In the genomic region with DNA sequence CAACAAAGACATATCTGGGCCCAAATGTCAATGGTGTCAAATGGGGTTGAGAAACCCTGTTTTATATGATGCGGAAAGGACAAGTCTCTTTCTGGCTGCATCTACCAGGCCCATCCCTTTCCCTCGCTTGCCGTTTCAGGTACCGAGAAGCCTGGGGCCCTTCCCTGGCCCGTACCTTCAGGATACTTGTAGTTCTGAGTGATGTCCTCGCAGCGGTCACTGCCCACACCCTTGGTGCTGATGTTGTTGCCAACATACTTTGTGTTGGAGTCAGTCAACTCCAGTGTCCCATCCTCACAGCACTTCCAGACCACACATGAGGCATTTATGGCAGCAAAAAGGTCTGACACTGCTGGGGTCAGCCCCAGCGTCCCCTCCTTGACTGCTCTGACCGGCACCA, we compare ENCODE assay signal across 12 cellular contexts. TPM values are rescaled to one million over a fixed set of nuclear protein-coding genes. Genes with fewer than 3 reads are reported as not detected.
"Had no signal": no experiment of that assay in that cellular context is flagged by ENCODE, and none has a peak within 500 bp of the region (broad histone marks: within the 10 kb centered on the region; RNA-seq: fewer than 3 reads in every experiment).

No MANE protein-coding gene starts in this region.

- H3K9me3 Mint-ChIP-seq: GM23338, HFFc6, IgD-negative memory B cell had no signal

- H3K36me3 Mint-ChIP-seq: IgD-negative memory B cell had no signal

- H3K9ac ChIP-seq: KMS-11 had no signal

- H3K4me3 Mint-ChIP-seq: GM23338, HFFc6, IgD-negative memory B cell had no signal

- DNase-seq: HFFc6, KBM-7 had no signal

- H3K4me1 ChIP-seq: HAP-1 had no signal

- ATAC-seq: GM23338, HCT116, HepG2 had no signal

- H3K36me3 ChIP-seq: HAP-1 had no signal

- FAIRE-seq: H1, H54, HepG2 had no signal

- H3K27ac ChIP-seq: HL-60, KMS-11 had no signal

- H3K4me3 ChIP-seq: GM23338, HAP-1 had no signal

- H3K27ac Mint-ChIP-seq: GM23338, HFFc6, IgD-negative memory B cell had no signal

- H3K9me3 ChIP-seq: HAP-1 had no signal

RNA-seq across cellular contexts. Expression of gene EPB42, which starts 13.8 kb away (rescaled TPM):
- total RNA-seq: GM23338, H1, HepG2, HFFc6, HT1080 had no signal
- polyA plus RNA-seq: GM23338, H1, HepG2, IgD-negative memory B cell had no signal

RNA-seq across cellular contexts. Expression of gene TGM5, which starts 59.7 kb away (rescaled TPM):
- total RNA-seq: GM23338, H1, HFFc6 had no signal
- polyA plus RNA-seq: GM23338, H1, IgD-negative memory B cell had no signal
